Comparison of ENCODE assay signal across 21 cellular contexts in the genomic region with DNA sequence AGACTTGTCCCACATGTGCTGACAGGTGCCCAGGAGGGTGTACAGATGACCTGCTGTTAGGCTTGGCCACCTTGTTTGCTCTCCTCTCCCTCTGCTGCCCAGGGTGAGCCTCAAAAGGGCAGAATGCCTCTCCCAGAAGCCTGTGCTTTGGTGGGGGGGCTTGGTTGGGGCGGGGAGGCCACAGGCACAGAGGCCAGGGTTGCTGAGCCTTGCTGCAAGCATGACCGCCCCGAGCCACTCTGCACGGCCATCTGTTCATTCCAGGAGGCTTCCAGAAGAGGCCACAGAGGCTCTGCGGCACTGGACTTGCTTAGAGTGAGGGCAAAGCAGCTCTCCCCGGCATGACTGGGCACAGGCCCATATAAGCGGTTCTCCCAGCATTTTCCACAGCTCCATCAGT.
"Had no signal": no experiment of that assay in that cellular context is flagged by ENCODE, and none has a peak within 500 bp of the region (broad histone marks: within the 10 kb centered on the region; RNA-seq: fewer than 3 reads in every experiment).

No MANE protein-coding gene starts in this region.

- ATAC-seq: effector memory CD8-positive, alpha-beta T cell; esophagus mucosa; gastrocnemius medialis; heart right ventricle; left cardiac atrium; left lung; left ventricle myocardium superior had no signal

- H3K4me3 ChIP-seq: coronary artery, esophagus squamous epithelium, gastrocnemius medialis, heart right ventricle, left lung, lower lobe of right lung had no signal

- H3K4me1 ChIP-seq: esophagus squamous epithelium, gastrocnemius medialis, heart right ventricle, left lung, lower lobe of right lung had no signal

- H3K9me3 ChIP-seq: gastrocnemius medialis, left lung, lower lobe of right lung had no signal

- H3K4me3 Mint-ChIP-seq: dendritic cell treated with granulocyte-macrophage colony-stimulating factor and Interleukin-4, amounts not matched to agents 40 ng/mL and 50 ng/mL, for 4 days; effector memory CD8-positive, alpha-beta T cell; endodermal cell had no signal

- H3K27me3 Mint-ChIP-seq: dendritic cell treated with granulocyte-macrophage colony-stimulating factor and Interleukin-4, amounts not matched to agents 40 ng/mL and 50 ng/mL, for 4 days; effector memory CD8-positive, alpha-beta T cell had no signal

- H3K27ac Mint-ChIP-seq: dendritic cell treated with granulocyte-macrophage colony-stimulating factor and Interleukin-4, amounts not matched to agents 40 ng/mL and 50 ng/mL, for 4 days; effector memory CD8-positive, alpha-beta T cell; endodermal cell had no signal

- H3K27ac ChIP-seq: coronary artery, epithelial cell of prostate, esophagus squamous epithelium, gastrocnemius medialis, heart right ventricle, left lung, lower lobe of right lung had no signal

- H3K4me1 Mint-ChIP-seq: endodermal cell had no signal

- H3K27me3 ChIP-seq: gastrocnemius medialis had no signal

- H3K36me3 ChIP-seq: esophagus squamous epithelium, gastrocnemius medialis, heart right ventricle, left lung, lower lobe of right lung had no signal

- DNase-seq: effector CD8-positive, alpha-beta T cell; effector memory CD8-positive, alpha-beta T cell; endodermal cell; erythroblast; esophagus squamous epithelium; foreskin fibroblast; foreskin melanocyte; gastrocnemius medialis; glutamatergic neuron; heart right ventricle; hippocampal formation; left cardiac atrium; left lung; left ventricle myocardium superior; lower lobe of right lung; mesenchymal stem cell; midbrain had no signal
